Comparison of ENCODE assay signal across 24 cellular contexts in genomic region chr4:9913846-9914245, GRCh38.
"Had no signal": no experiment of that assay in that cellular context is flagged by ENCODE, and none has a peak within 500 bp of the region (broad histone marks: within the 10 kb centered on the region; RNA-seq: fewer than 3 reads in every experiment).

No MANE protein-coding gene starts in this region.

- H3K4me3 ChIP-seq: dorsolateral prefrontal cortex, gastrocnemius medialis, lower lobe of right lung, ovary, psoas muscle, skin epidermis, spleen, testis, tibial artery had no signal

- H3K27ac Mint-ChIP-seq: natural killer cell; stimulated activated memory B cell treated with anti-CD40 and anti-IgM and Interleukin-4, amounts not matched to agents 10 μg/mL and 1 μg/mL and 100 μg/mL, for 72 hours; type B pancreatic cell had no signal

- H3K36me3 ChIP-seq: gastrocnemius medialis, ovary had no signal

- H3K4me3 Mint-ChIP-seq: natural killer cell; stimulated activated memory B cell treated with anti-CD40 and anti-IgM and Interleukin-4, amounts not matched to agents 10 μg/mL and 1 μg/mL and 100 μg/mL, for 72 hours; type B pancreatic cell had no signal

- H3K27ac ChIP-seq: dorsolateral prefrontal cortex, epithelial cell of prostate, gastrocnemius medialis, lower lobe of right lung, ovary, psoas muscle, skin epidermis, spleen, testis, tibial artery had no signal

- H3K4me1 ChIP-seq: lower lobe of right lung, psoas muscle, spleen, testis, tibial artery had no signal

- H3K9me3 Mint-ChIP-seq: natural killer cell, type B pancreatic cell had no signal

- H3K27me3 ChIP-seq: dorsolateral prefrontal cortex, gastrocnemius medialis, ovary, testis, tibial artery had no signal

- DNase-seq: dorsolateral prefrontal cortex; effector CD4-positive, alpha-beta T cell; foreskin fibroblast; gastrocnemius medialis; head of caudate nucleus; left ventricle myocardium superior; lower lobe of right lung; natural killer cell; occipital lobe; ovary; posterior cingulate gyrus; psoas muscle; right cardiac atrium; spleen; stimulated activated CD4-positive, alpha-beta T cell treated with anti-CD3 and anti-CD28 coated beads, Interleukin-4, amount 100 ng/mL, for 4 hours; stimulated activated naive CD8-positive, alpha-beta T cell treated with anti-CD3 and anti-CD28 coated beads, Interleukin-15, Interleukin-2, amounts not matched to agents 100 U/mL and 50 U/mL, for 24 hours; substantia nigra; testis; tibial artery had no signal

- H3K36me3 Mint-ChIP-seq: natural killer cell; stimulated activated memory B cell treated with anti-CD40 and anti-IgM and Interleukin-4, amounts not matched to agents 10 μg/mL and 1 μg/mL and 100 μg/mL, for 72 hours; type B pancreatic cell had no signal

- H3K27me3 Mint-ChIP-seq: stimulated activated memory B cell treated with anti-CD40 and anti-IgM and Interleukin-4, amounts not matched to agents 10 μg/mL and 1 μg/mL and 100 μg/mL, for 72 hours had no signal

- H3K4me1 Mint-ChIP-seq: natural killer cell; stimulated activated memory B cell treated with anti-CD40 and anti-IgM and Interleukin-4, amounts not matched to agents 10 μg/mL and 1 μg/mL and 100 μg/mL, for 72 hours had no signal

- ATAC-seq: esophagus mucosa; gastrocnemius medialis; left ventricle myocardium superior; lower lobe of right lung; natural killer cell; psoas muscle; right cardiac atrium; stimulated activated memory B cell treated with anti-CD40 and anti-IgM and Interleukin-4, amounts not matched to agents 10 μg/mL and 1 μg/mL and 100 μg/mL, for 72 hours; stimulated activated naive CD8-positive, alpha-beta T cell treated with anti-CD3 and anti-CD28 coated beads, Interleukin-15, Interleukin-2, amounts not matched to agents 100 U/mL and 50 U/mL, for 24 hours had no signal

- H3K9me3 ChIP-seq: gastrocnemius medialis, lower lobe of right lung, ovary, psoas muscle, testis, tibial artery had no signal
